In the genomic region with DNA sequence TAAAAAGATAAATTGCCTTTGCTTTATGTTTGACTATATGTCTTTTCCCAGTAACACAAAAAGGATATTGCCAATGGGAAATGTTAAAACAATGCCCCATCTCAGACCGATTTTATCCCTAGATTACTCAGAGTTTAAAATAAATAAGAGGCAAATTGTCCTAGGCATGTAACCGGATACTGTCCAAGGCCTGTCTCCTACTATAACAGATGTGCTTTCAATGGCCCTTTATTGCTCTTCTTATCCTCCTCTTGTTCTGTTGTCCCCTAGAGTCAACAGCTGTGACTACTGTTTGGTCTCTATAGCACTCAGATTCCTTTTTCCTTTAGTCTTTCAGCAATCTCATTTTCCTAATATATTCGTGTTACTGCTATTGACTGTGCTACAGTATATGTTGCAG, we compare ENCODE assay signal across 18 cellular contexts.
DNase-seq lines count a peak whose midpoint lies in the region; TF ChIP-seq lines count a peak whose summit lies in the region.
"Had no signal": no experiment of that assay in that cellular context is flagged by ENCODE, and none has a peak within 500 bp of the region (broad histone marks: within the 10 kb centered on the region; RNA-seq: fewer than 3 reads in every experiment).

No MANE protein-coding gene starts in this region.

- DNase-seq in NCI-H1417 (lab: John Stamatoyannopoulos, UW), result peak in 2 of 3 experiments; percentile 26 to 57
- DNase-seq in NCI-H1417 treated with DMSO at 0.1 percent for 48 hours (lab: John Stamatoyannopoulos, UW), result no peak
- DNase-seq in NCI-H69 (lab: John Stamatoyannopoulos, UW), result peak; percentile 87
- peak; percentile 80 for DNase-seq in foreskin melanocyte
- DNase-seq in superior temporal gyrus (ENCODE audit: extremely low spot score), result peak; percentile 75
- DNase-seq in dedifferentiated amniotic fluid mesenchymal stem cell (ENCODE audit: extremely low spot score), result no peak
- DNase-seq in GM13976 (ENCODE audit: low spot score), result no peak
- no peak for DNase-seq in DMS79 treated with DMSO at 0.1 percent for 48 hours (lab: John Stamatoyannopoulos, UW)
- DNase-seq: activated CD8-positive, alpha-beta T cell treated with anti-CD3 and anti-CD28 coated beads for 36 hours; CD4-positive, CD25-positive, alpha-beta regulatory T cell; colonic mucosa; left lung; naive B cell; NCI-H1048; retina; stimulated activated CD4-positive, alpha-beta T cell treated with anti-CD3 and anti-CD28 coated beads, Interleukin-2, amount 100 ng/mL, for 24 hours; stimulated activated CD8-positive, alpha-beta memory T cell treated with anti-CD3 and anti-CD28 coated beads, Interleukin-4, amount 100 ng/mL, for 48 hours; trophoblast cell had no signal

- no peak for TF ChIP-seq CTCF in GM13976 (IDR thresholded peaks at IDR 0.05; ENCODE audit: borderline replicate concordance, control extremely low read depth, extremely low read depth, insufficient read depth, missing control alignments)

- in situ Hi-C loops in GM13976 (cut with MboI; ENCODE audit: low sequenced_read_pairs, unreplicated experiment), result no loop called here

Comparison
In these comparisons a context has a peak if more than half of its experiments do, and no peak if none do; other contexts are left out.
1. DNase-seq: peak in NCI-H1417 (2 of 3), NCI-H69 (single experiment), foreskin melanocyte (single experiment) and superior temporal gyrus (single experiment); none in NCI-H1417 treated with DMSO at 0.1 percent for 48 hours (single experiment), dedifferentiated amniotic fluid mesenchymal stem cell (single experiment), GM13976 (single experiment) and DMS79 treated with DMSO at 0.1 percent for 48 hours (single experiment).